Comparison of ENCODE assay signal across 9 cellular contexts in genomic region chr11:78573271-78574035, GRCh38. TPM values are rescaled to one million over a fixed set of nuclear protein-coding genes. Genes with fewer than 3 reads are reported as not detected.
DNase-seq lines count a peak whose midpoint lies in the region; ATAC-seq, FAIRE-seq and TF ChIP-seq lines count a peak whose summit lies in the region.
"Had no signal": no experiment of that assay in that cellular context is flagged by ENCODE, and none has a peak within 500 bp of the region (broad histone marks: within the 10 kb centered on the region; RNA-seq: fewer than 3 reads in every experiment).

No MANE protein-coding gene starts in this region.

- BruUV-seq in OCI-LY7 (replicated peaks; lab: Mats Ljungman, UMichigan), result no TSS peak
- no TSS peak for BruUV-seq in endothelial cell of umbilical vein (replicated peaks; lab: Mats Ljungman, UMichigan)

- POLR2A ChIA-PET in OCI-LY7 (lab: Charles Lee) (interaction anchor here (0.6 to 2.3 kb wide), 5 partner anchors 9 to 1696 kb away, joined by 3 to 10 read pairs (median 4); partner anchors contain the start of gene GAB2), endothelial cell of umbilical vein (lab: Charles Lee) (interaction anchor here (1.3 kb wide), 1 partner anchor 9 kb away, joined by 3 read pairs; no protein-coding TSS in a partner anchor)

- H4K20me1 ChIP-seq in OCI-LY7 (ENCODE audit: insufficient read depth, low read length), result no peaks in the 10 kb centered on the region
- no peaks in the 10 kb centered on the region for H4K20me1 ChIP-seq in endothelial cell of umbilical vein (replicated peaks; ENCODE audit: control insufficient read depth, extremely low read depth, insufficient read depth, low read length)

- CTCF ChIA-PET in OCI-LY7 (lab: Charles Lee; ENCODE audit: unreplicated experiment), result interaction anchor here (0.7 to 1.6 kb wide), 2 partner anchors 9 to 41 kb away, joined by 3 to 6 read pairs; no protein-coding TSS in a partner anchor
- CTCF ChIA-PET in endothelial cell of umbilical vein (lab: Charles Lee), result interaction anchor here (2.7 to 2.8 kb wide), 2 partner anchors 9 to 345 kb away, joined by 17 to 31 read pairs; no protein-coding TSS in a partner anchor

- TF ChIP-seq CTCF in OCI-LY7 (conservative IDR thresholded peaks at IDR 0.05; ENCODE audit: low read length), result no peak
- TF ChIP-seq CTCF in endothelial cell of umbilical vein (IDR thresholded peaks at IDR 0.05; ENCODE audit: extremely low read depth in 1 of 2, insufficient read depth in 1 of 2, low read depth in 1 of 2, low read length in 2 of 2), result no peak
- no peak for TF ChIP-seq CTCF in pancreas (IDR thresholded peaks at IDR 0.05)

- H3K79me2 ChIP-seq in OCI-LY7 (ENCODE audit: insufficient read depth, low read depth, low read length) (peaks cover 25% of the 10 kb centered on the region), endothelial cell of umbilical vein (ENCODE audit: control insufficient read depth, insufficient read depth, low read length) (peaks cover 13% of the 10 kb centered on the region)

- dilution Hi-C loops in endothelial cell of umbilical vein (cut with MboI; ENCODE audit: extremely low pct_ligation_motif_present, low sequenced_read_pairs), result no loop called here

- peak; percentile 18 for DNase-seq in G401 (ENCODE audit: low spot score)
- no peak for DNase-seq in OCI-LY7 (ENCODE audit: low spot score)
- peak; percentile 25 for DNase-seq in endothelial cell of umbilical vein (ENCODE audit: low read depth, low spot score)
- no peak for DNase-seq in pancreas
- no peak for DNase-seq in A172 (ENCODE audit: low spot score)
- no peak for DNase-seq in kidney glomerular epithelial cell (lab: John Stamatoyannopoulos, UW)
- DNase-seq in GM03348 (ENCODE audit: low spot score), result no peak
- no peak for DNase-seq in NCI-H2171 treated with DMSO at 0.1 percent for 48 hours (lab: John Stamatoyannopoulos, UW)
- DNase-seq: stimulated activated CD4-positive, alpha-beta T cell treated with anti-CD3 and anti-CD28 coated beads, Interleukin-12 subunit alpha, Interleukin-12 subunit beta, amount 100 ng/mL, for 4 hours had no signal

- no peak for TF ChIP-seq POLR2A in endothelial cell of umbilical vein (IDR thresholded peaks at IDR 0.05; ENCODE audit: low read depth, low read length)

- H3K9me1 ChIP-seq in endothelial cell of umbilical vein (replicated peaks; ENCODE audit: control insufficient read depth, extremely low read depth, insufficient read depth, low read length), result no peaks in the 10 kb centered on the region

- H3K4me3 ChIP-seq in OCI-LY7 (ENCODE audit: low read depth, low read length, poor library complexity, severe bottlenecking) (peak overlapping the region; percentile 92), endothelial cell of umbilical vein (replicated peaks in 1 of 3; ENCODE audit: insufficient read depth in 1 of 3, low read depth in 1 of 3, low read length in 3 of 3) (peak overlapping the region; percentile 84 to 93 (median 91)), pancreas (peak overlapping the region; percentile 66 to 95 (median 87))

- no peak overlapping the region for H3K27ac ChIP-seq in OCI-LY7 (ENCODE audit: low read depth, low read length, poor library complexity, severe bottlenecking)
- peak overlapping the region; percentile 60 for H3K27ac ChIP-seq in endothelial cell of umbilical vein (ENCODE audit: insufficient read depth, low read depth, low read length)
- H3K27ac ChIP-seq in pancreas, result no peak overlapping the region

- 25 to 26% methylated on average over 8 of the region's 8 CpGs for WGBS in pancreas, 2 donors

- H3K36me3 ChIP-seq in OCI-LY7 (ENCODE audit: insufficient read depth, low read length), result peaks cover 43% of the 10 kb centered on the region
- H3K36me3 ChIP-seq in endothelial cell of umbilical vein (ENCODE audit: control insufficient read depth in 2 of 2, extremely low read depth in 1 of 2, insufficient read depth in 2 of 2, low read length in 2 of 2), result peaks cover 3 to 4% of the 10 kb centered on the region in 2 experiments
- peaks cover 0 to 13% (median 0%) of the 10 kb centered on the region in 3 donors for H3K36me3 ChIP-seq in pancreas

- no peaks in the 10 kb centered on the region for H3K27me3 ChIP-seq in endothelial cell of umbilical vein (ENCODE audit: control insufficient read depth in 2 of 2, insufficient read depth in 2 of 2, low read length in 2 of 2)
- no peaks in the 10 kb centered on the region for H3K27me3 ChIP-seq in pancreas

- H3K4me1 ChIP-seq in OCI-LY7 (ENCODE audit: insufficient read depth, low read length, poor library complexity, severe bottlenecking), result peaks cover 18% of the 10 kb centered on the region
- H3K4me1 ChIP-seq in endothelial cell of umbilical vein (ENCODE audit: control insufficient read depth, extremely low read depth, insufficient read depth, low read length), result peaks cover 14% of the 10 kb centered on the region
- H3K4me1 ChIP-seq in pancreas, result peaks cover 0 to 18% (median 4%) of the 10 kb centered on the region in 3 donors

- peak overlapping the region; percentile 84 for H3K9ac ChIP-seq in endothelial cell of umbilical vein (replicated peaks; ENCODE audit: extremely low read depth, insufficient read depth, low read length)

- in situ Hi-C loops in G401 (cut with HindIII; ENCODE audit: low sequenced_read_pairs), result no loop called here

- FAIRE-seq in endothelial cell of umbilical vein (lab: Jason Lieb, UNC) (no peak), pancreas (lab: Jason Lieb, UNC) (no peak)

- peak overlapping the region; percentile 100; the same call in 1 of the 2 replicates for H2AFZ ChIP-seq in OCI-LY7 (ENCODE audit: low read length)
- H2AFZ ChIP-seq in endothelial cell of umbilical vein (ENCODE audit: low read depth, low read length), result peak overlapping the region; percentile 98

- peak overlapping the region; percentile 89 for H3K4me2 ChIP-seq in OCI-LY7 (ENCODE audit: low read length)
- H3K4me2 ChIP-seq in endothelial cell of umbilical vein (ENCODE audit: insufficient read depth, low read length), result peak overlapping the region; percentile 99

- no peaks in the 10 kb centered on the region for H3K9me3 ChIP-seq in OCI-LY7 (ENCODE audit: low read length)
- no peaks in the 10 kb centered on the region for H3K9me3 ChIP-seq in endothelial cell of umbilical vein (replicated peaks; ENCODE audit: control insufficient read depth, insufficient read depth, low read length)
- no peaks in the 10 kb centered on the region for H3K9me3 ChIP-seq in pancreas

- peak in 1 of 4 donors; percentile 2 for ATAC-seq in pancreas

- H3K9me2 ChIP-seq in OCI-LY7 (ENCODE audit: insufficient read depth, low read length), result no peaks in the 10 kb centered on the region

- intact Hi-C loops in OCI-LY7 (cut with micrococcal nuclease; ENCODE audit: unreplicated experiment), result loop anchor here (5.0 kb wide), 1 partner anchor 436 kb away; the partner anchor contains the start of gene ALG8
- intact Hi-C loops in endothelial cell of umbilical vein (cut with micrococcal nuclease), result no loop called here
- intact Hi-C loops in pancreas (cut with DNase I), result no loop called here

TF ChIP-seq in endothelial cell of umbilical vein, 7 proteins besides CTCF, POLR2A, EP300 and RAD21:
- no peak for TF ChIP-seq EZH2 (IDR thresholded peaks at IDR 0.05; ENCODE audit: borderline replicate concordance, low read depth, low read length, severe bottlenecking)

RNA-seq across cellular contexts. Expression of gene NARS2, which starts 1.2 kb away (rescaled TPM):
- total RNA-seq in G401 (2014; rRNA removed; shearing (Covaris generic)), result 34.6 and 54.9 TPM in 2 replicates
- 25.5 and 28.1 TPM in 2 replicates for total RNA-seq in OCI-LY7 (2014; rRNA removed; shearing (Covaris generic))
- total RNA-seq in OCI-LY7 (2022) (28.8 and 29.2 TPM in 2 replicates), endothelial cell of umbilical vein (15.5 and 16.7 TPM in 2 replicates), pancreas (10 to 100 TPM in 1 of 6 donors, 1 to 10 TPM in 5; 5.1 to 10.2 (median 7.0) TPM)
- polyA plus RNA-seq in endothelial cell of umbilical vein (5.3 and 6.9 TPM in 2 replicates), pancreas (10 to 100 TPM in 1 of 2 donors, 1 to 10 TPM in 1; 8.4 to 15.0 TPM)
- 7.9 TPM in 2 replicates for polyA plus RNA-seq in endothelial cell of umbilical vein (2011; cell fraction: cytosol; rRNA removed)
- polyA plus RNA-seq in endothelial cell of umbilical vein (2011; cell fraction: nucleus; rRNA removed), result 8.6 and 13.3 TPM in 2 replicates
- 15.5 and 24.7 TPM in 2 replicates for polyA plus RNA-seq in endothelial cell of umbilical vein (2012)
- 8.2 and 11.5 TPM in 2 replicates for polyA minus RNA-seq in endothelial cell of umbilical vein
- polyA minus RNA-seq in endothelial cell of umbilical vein (2011; cell fraction: cytosol; rRNA and poly(A)+ RNA removed), result 11.9 TPM
- 15.2 and 21.6 TPM in 2 replicates for polyA minus RNA-seq in endothelial cell of umbilical vein (2011; cell fraction: nucleus; rRNA and poly(A)+ RNA removed)
- 48.5 and 49.6 TPM in 2 replicates for total RNA-seq in A172 (2014; rRNA removed; shearing (Covaris generic))

Comparison
In these comparisons a context has a peak if more than half of its experiments do, and no peak if none do; other contexts are left out.
1. DNase-seq: peak in G401 (single experiment) and endothelial cell of umbilical vein (single experiment); none in OCI-LY7 (single experiment), pancreas (0 of 6), A172 (single experiment), kidney glomerular epithelial cell (single experiment), GM03348 (single experiment) and NCI-H2171 treated with DMSO at 0.1 percent for 48 hours (single experiment).
2. Peak in every context shown above with its lines, with median percentiles within 50 percentile points of each other: H3K4me3 ChIP-seq.